ENCODE assay signal across 34 cellular contexts in the genomic region with DNA sequence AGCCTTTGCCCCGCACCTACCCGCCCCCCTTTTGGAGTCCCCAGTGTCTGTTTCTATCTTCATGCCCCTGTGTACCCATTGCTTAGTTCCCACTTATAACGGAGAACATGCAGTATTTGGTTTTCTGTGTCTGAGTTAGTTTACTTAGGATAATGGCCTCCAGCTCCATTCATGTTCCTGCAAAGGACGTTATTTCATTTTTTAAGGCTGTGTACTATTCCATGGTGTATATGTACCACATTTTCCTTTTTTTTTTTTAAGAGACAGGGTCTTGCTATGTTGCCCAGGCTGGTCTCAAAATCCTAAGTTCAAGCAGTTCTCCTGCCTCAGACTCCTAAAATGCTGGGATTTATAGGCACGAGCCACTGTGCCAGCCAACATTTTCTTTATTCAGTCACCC. TPM values are rescaled to one million over a fixed set of nuclear protein-coding genes. Genes with fewer than 3 reads are reported as not detected.
"Had no signal": no experiment of that assay in that cellular context is flagged by ENCODE, and none has a peak within 500 bp of the region (broad histone marks: within the 10 kb centered on the region; RNA-seq: fewer than 3 reads in every experiment).

No MANE protein-coding gene starts in this region.

- H3K9ac ChIP-seq: parathyroid adenoma had no signal

- ATAC-seq: esophagus mucosa, gastrocnemius medialis, heart left ventricle, left cardiac atrium, left lung, right lobe of liver had no signal

- H3K27ac ChIP-seq: epithelial cell of prostate, gastrocnemius medialis, heart left ventricle, hepatocyte, left lung, neutrophil, parathyroid adenoma, right lobe of liver, stomach, thyroid gland had no signal

- H3K36me3 Mint-ChIP-seq: natural killer cell treated with Interleukin-12 subunit alpha and Interleukin-12 subunit beta and Interleukin-15 and Interleukin-18, amount 100 ng/mL, for 72 hours; type B pancreatic cell had no signal

- H3K4me2 ChIP-seq: hepatocyte had no signal

- H3K9me3 Mint-ChIP-seq: mesothelial cell of epicardium; naive B cell; natural killer cell treated with Interleukin-12 subunit alpha and Interleukin-12 subunit beta and Interleukin-15 and Interleukin-18, amount 100 ng/mL, for 72 hours; neural crest cell; type B pancreatic cell had no signal

- H3K4me3 Mint-ChIP-seq: mesothelial cell of epicardium; natural killer cell treated with Interleukin-12 subunit alpha and Interleukin-12 subunit beta and Interleukin-15 and Interleukin-18, amount 100 ng/mL, for 72 hours; neural crest cell; type B pancreatic cell had no signal

- H3K27ac Mint-ChIP-seq: mesothelial cell of epicardium; natural killer cell treated with Interleukin-12 subunit alpha and Interleukin-12 subunit beta and Interleukin-15 and Interleukin-18, amount 100 ng/mL, for 72 hours; progenitor cell of endocrine pancreas; type B pancreatic cell had no signal

- H2AFZ ChIP-seq: hepatocyte, parathyroid adenoma had no signal

- H3K9me3 ChIP-seq: gastrocnemius medialis, heart left ventricle, left lung, mucosa of descending colon, neutrophil, right lobe of liver, stomach, thyroid gland had no signal

- H3K27me3 ChIP-seq: hepatocyte, right lobe of liver, thyroid gland had no signal

- DNase-seq: cortex of kidney; foreskin fibroblast; gastrocnemius medialis; heart left ventricle; left cardiac atrium; left lung; mesenchymal stem cell; naive B cell; right lobe of liver; small intestine; stimulated activated CD4-positive, alpha-beta T cell treated with anti-CD3 and anti-CD28 coated beads, Interleukin-15, amount 100 ng/mL, for 24 hours; stimulated activated CD4-positive, alpha-beta T cell treated with anti-CD3 and anti-CD28 coated beads, Interleukin-2, amount 100 ng/mL, for 48 hours; stimulated activated naive CD4-positive, alpha-beta T cell treated with Interleukin-2 at 50 U/mL for 16 hours; stomach; thyroid gland had no signal

- H3K79me2 ChIP-seq: hepatocyte, parathyroid adenoma had no signal

- H3K4me3 ChIP-seq: gastrocnemius medialis, heart left ventricle, hepatocyte, left lung, mucosa of descending colon, right lobe of liver, stomach, thyroid gland had no signal

RNA-seq across cellular contexts. Expression of a gene that starts 15.1 kb away (rescaled TPM):
- total RNA-seq: dermis microvascular lymphatic vessel endothelial cell; gastrocnemius medialis; heart left ventricle; left cardiac atrium; lung microvascular endothelial cell; natural killer cell treated with Interleukin-12 subunit alpha and Interleukin-12 subunit beta and Interleukin-15 and Interleukin-18, amount 100 ng/mL, for 72 hours; neural crest cell; omental fat pad; stomach; subcutaneous adipose tissue had no signal

RNA-seq across cellular contexts. Expression of a gene that starts 39.7 kb away (rescaled TPM):
- total RNA-seq: dermis microvascular lymphatic vessel endothelial cell; hepatocyte; kidney epithelial cell; lower leg skin; lung microvascular endothelial cell; mesothelial cell of epicardium; natural killer cell treated with Interleukin-12 subunit alpha and Interleukin-12 subunit beta and Interleukin-15 and Interleukin-18, amount 100 ng/mL, for 72 hours; neural crest cell; omental fat pad; progenitor cell of endocrine pancreas; stomach; subcutaneous adipose tissue; temporal lobe; thyroid gland; urinary bladder had no signal
